ENCODE assay signal across 15 cellular contexts in the genomic region with DNA sequence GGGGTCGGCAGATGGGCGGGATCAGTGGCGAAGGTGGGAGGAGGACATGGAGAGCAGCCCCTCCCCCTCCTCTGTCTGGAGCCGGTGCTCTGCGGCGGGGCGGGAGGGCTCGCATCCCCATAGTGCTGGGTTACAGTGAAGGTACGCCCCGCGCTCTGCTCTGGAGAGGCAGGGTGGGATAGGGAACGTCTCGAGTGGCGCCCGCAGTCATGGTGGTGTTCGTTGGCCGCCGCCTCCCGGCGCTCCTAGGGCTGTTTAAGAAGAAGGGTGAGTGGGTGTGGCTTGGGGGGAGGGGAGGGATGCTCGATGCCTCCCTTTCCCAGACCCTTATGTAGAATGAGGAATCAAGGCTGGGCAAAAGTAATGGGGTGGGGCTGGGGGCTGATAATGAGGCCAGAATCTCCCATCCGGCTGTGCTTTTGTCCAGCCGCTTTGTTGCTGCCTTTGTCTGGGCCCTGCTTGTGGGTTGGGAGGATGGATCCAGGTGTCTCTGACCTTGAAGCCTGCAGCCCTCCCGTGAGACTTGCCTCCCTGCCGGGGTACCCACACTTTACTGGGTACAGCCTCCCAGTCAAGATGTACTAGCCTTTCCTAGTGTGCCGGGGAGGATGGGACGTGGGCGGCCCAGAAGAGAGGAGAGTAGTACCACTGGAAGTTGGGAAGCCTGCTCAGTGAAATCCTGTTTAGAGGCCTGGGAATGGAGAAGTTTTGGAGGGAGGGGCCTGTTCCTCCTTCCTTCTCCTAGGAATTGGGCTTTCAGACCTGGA. TPM values are rescaled to one million over a fixed set of nuclear protein-coding genes. Genes with fewer than 3 reads are reported as not detected.
DNase-seq lines count a peak whose midpoint lies in the region; ATAC-seq and TF ChIP-seq lines count a peak whose summit lies in the region.
"Had no signal": no experiment of that assay in that cellular context is flagged by ENCODE, and none has a peak within 500 bp of the region (broad histone marks: within the 10 kb centered on the region; RNA-seq: fewer than 3 reads in every experiment).

No MANE protein-coding gene starts in this region.

- peak overlapping the region in 4 of 5 experiments; percentile 68 to 94 (median 75) for H3K27ac Mint-ChIP-seq in brain
- H3K27ac Mint-ChIP-seq: activated CD4-positive, alpha-beta T cell treated with anti-CD3 and anti-CD28 coated beads for 36 hours; T-cell had no signal

- H3K36me3 ChIP-seq in mesodermal cell (ENCODE audit: control insufficient read depth, insufficient read depth, low read length) (peaks cover 9% of the 10 kb centered on the region), uterus (no peaks in the 10 kb centered on the region)

- TF ChIP-seq CTCF in brain (conservative IDR thresholded peaks at IDR 0.05) = no peak
- TF ChIP-seq CTCF in coronary artery (IDR thresholded peaks at IDR 0.05) = no peak
- no peak for TF ChIP-seq CTCF in uterus (IDR thresholded peaks at IDR 0.05)

- intact Hi-C loops in left ventricle myocardium superior (cut with micrococcal nuclease) (no loop called here), Right ventricle myocardium inferior (cut with DNase I) (no loop called here), uterus (cut with DNase I; ENCODE audit: low total_unique reads) (no loop called here)

- H3K27me3 Mint-ChIP-seq in brain = no peaks in the 10 kb centered on the region
- H3K27me3 Mint-ChIP-seq: activated CD4-positive, alpha-beta T cell treated with anti-CD3 and anti-CD28 coated beads for 36 hours; T-cell had no signal

- no peaks in the 10 kb centered on the region for H3K9me3 Mint-ChIP-seq in brain
- H3K9me3 Mint-ChIP-seq: T-cell had no signal

- peaks cover 51% of the 10 kb centered on the region for H3K4me1 Mint-ChIP-seq in brain

- peak; percentile 23 for DNase-seq in left ventricle myocardium superior
- DNase-seq in Right ventricle myocardium inferior (ENCODE audit: missing footprints) = no peak
- no peak for DNase-seq in coronary artery (ENCODE audit: low spot score)
- DNase-seq in RKO (ENCODE audit: low spot score) = no peak
- no peak for DNase-seq in NCI-H748 (lab: John Stamatoyannopoulos, UW; ENCODE audit: unreplicated experiment)
- no peak for DNase-seq in uterus
- DNase-seq: activated CD4-positive, alpha-beta T cell treated with anti-CD3 and anti-CD28 coated beads for 36 hours; activated T-cell treated with anti-CD3 and anti-CD28 coated beads, Interleukin-2, amount 50 U/mL, for 48 hours; aorta; EL; NCI-H2029; T-cell had no signal

- TF ChIP-seq POLR2A in uterus (IDR thresholded peaks at IDR 0.05) = no peak

- H3K4me1 ChIP-seq in mesodermal cell (ENCODE audit: control insufficient read depth, insufficient read depth, low read length, poor library complexity, severe bottlenecking) (peaks cover 52% of the 10 kb centered on the region), uterus (peaks cover 0 to 1% of the 10 kb centered on the region in 2 donors)

- H3K9me3 ChIP-seq in mesodermal cell (ENCODE audit: control insufficient read depth, low read length) (no peaks in the 10 kb centered on the region), uterus (no peaks in the 10 kb centered on the region)

- peak overlapping the region in 4 of 5 experiments; percentile 71 to 83 (median 72) for H3K4me3 Mint-ChIP-seq in brain
- H3K4me3 Mint-ChIP-seq: activated CD4-positive, alpha-beta T cell treated with anti-CD3 and anti-CD28 coated beads for 36 hours; T-cell had no signal

- peaks cover 15% of the 10 kb centered on the region for H3K36me3 Mint-ChIP-seq in brain
- H3K36me3 Mint-ChIP-seq: T-cell had no signal

- 8 to 17% methylated on average over 11 to 16 of the region's 28 CpGs for WGBS in mesodermal cell (ENCODE audit: insufficient coverage in 2 of 2), 2 experiments

- H3K27ac ChIP-seq in mesodermal cell (ENCODE audit: low read depth, low read length, severe bottlenecking) = no peak overlapping the region
- no peak overlapping the region for H3K27ac ChIP-seq in coronary artery
- H3K27ac ChIP-seq in uterus = no peak overlapping the region

- ATAC-seq in left ventricle myocardium superior (no peak), Right ventricle myocardium inferior (no peak)
- ATAC-seq: activated CD4-positive, alpha-beta T cell treated with anti-CD3 and anti-CD28 coated beads for 36 hours; T-cell had no signal

- H3K4me3 ChIP-seq in mesodermal cell (ENCODE audit: extremely low read depth, insufficient read depth, low read length, poor library complexity, severe bottlenecking) (peak overlapping the region; percentile 18), coronary artery (no peak overlapping the region), uterus (no peak overlapping the region)
- H3K4me3 ChIP-seq: lung had no signal

- no peaks in the 10 kb centered on the region for H3K27me3 ChIP-seq in uterus

RNA-seq across cellular contexts. Expression of a gene that starts 51.4 kb away (rescaled TPM):
- total RNA-seq in left ventricle myocardium superior = 32.3 TPM
- total RNA-seq in Right ventricle myocardium inferior = 29.8 TPM
- 150 TPM for polyA plus RNA-seq in brain (ENCODE audit: insufficient read depth, low read depth, low replicate concordance)
- polyA plus RNA-seq in mesodermal cell (2013, experiment 1 of 2) = 126 TPM
- polyA plus RNA-seq in mesodermal cell (2013, experiment 2 of 2) = 139 TPM
- total RNA-seq in uterus = 10 to 100 TPM; 15.9 to 67.7 (median 30.4) TPM

RNA-seq across cellular contexts. Expression of a gene that starts 51.7 kb away (rescaled TPM):
- total RNA-seq in left ventricle myocardium superior (15.7 TPM), Right ventricle myocardium inferior (11.7 TPM), uterus (100 to 1,000 TPM in 1 of 4 donors, 10 to 100 TPM in 3; 50.2 to 168 (median 76.4) TPM)
- 22.8 TPM for polyA plus RNA-seq in brain (ENCODE audit: insufficient read depth, low read depth, low replicate concordance)
- polyA plus RNA-seq in mesodermal cell (2013, experiment 1 of 2) = 28.8 TPM
- 29.6 TPM for polyA plus RNA-seq in mesodermal cell (2013, experiment 2 of 2)
